Comparison of ENCODE assay signal across 23 cellular contexts in genomic region chr4:140839888-140840790, GRCh38.
DNase-seq lines count a peak whose midpoint lies in the region; ATAC-seq and TF ChIP-seq lines count a peak whose summit lies in the region.
"Had no signal": no experiment of that assay in that cellular context is flagged by ENCODE, and none has a peak within 500 bp of the region (broad histone marks: within the 10 kb centered on the region; RNA-seq: fewer than 3 reads in every experiment).

No MANE protein-coding gene starts in this region.

- H3K4me1 Mint-ChIP-seq in progenitor cell of endocrine pancreas (ENCODE audit: low read depth): peaks cover 8% of the 10 kb centered on the region
- H3K4me1 Mint-ChIP-seq in CD8-positive, alpha-beta memory T cell: no peaks in the 10 kb centered on the region

- CTCF ChIA-PET in AG04449 (lab: Yijun Ruan, JAX): interaction anchor here (0.9 to 1.6 kb wide), 5 partner anchors 10 to 510 kb away, joined by 3 to 5 read pairs (median 3); no protein-coding TSS in a partner anchor
- CTCF ChIA-PET in CD8-positive, alpha-beta memory T cell (lab: Charles Lee): no interaction called here

- H3K4me3 Mint-ChIP-seq in progenitor cell of endocrine pancreas (ENCODE audit: low read depth): no peak overlapping the region
- no peak overlapping the region for H3K4me3 Mint-ChIP-seq in CD8-positive, alpha-beta memory T cell
- H3K4me3 Mint-ChIP-seq: CD14-positive monocyte; T-helper 1 cell treated with Interleukin-12 subunit alpha and Interleukin-12 subunit beta and Interleukin-4 antibody, amounts not matched to agents 30 μg/mL and 1 μg/mL, for 36 hours had no signal

- H3K79me2 ChIP-seq in hepatocyte (no peaks in the 10 kb centered on the region), parathyroid adenoma (no peaks in the 10 kb centered on the region)

- H3K4me3 ChIP-seq in AG04449 (ENCODE audit: low read depth, low read length) (no peak overlapping the region), hepatocyte (no peak overlapping the region), parathyroid adenoma (ENCODE audit: low read depth, low read length) (no peak overlapping the region), tibial artery (no peak overlapping the region)
- no peak overlapping the region for H3K4me3 ChIP-seq in CD8-positive, alpha-beta memory T cell (ENCODE audit: low read length)
- H3K4me3 ChIP-seq: A549, skin epidermis, stomach, uterus had no signal

- H3K27me3 ChIP-seq in hepatocyte (no peaks in the 10 kb centered on the region), parathyroid adenoma (ENCODE audit: control insufficient read depth, insufficient read depth, low read length) (no peaks in the 10 kb centered on the region), tibial artery (no peaks in the 10 kb centered on the region)
- no peaks in the 10 kb centered on the region for H3K27me3 ChIP-seq in CD8-positive, alpha-beta memory T cell (ENCODE audit: insufficient read depth, low read length, poor library complexity, severe bottlenecking)
- H3K27me3 ChIP-seq: stomach, uterus had no signal

- H3K4me1 ChIP-seq in hepatocyte (ENCODE audit: insufficient read depth): peaks cover 14% of the 10 kb centered on the region
- no peaks in the 10 kb centered on the region for H3K4me1 ChIP-seq in parathyroid adenoma
- H3K4me1 ChIP-seq in tibial artery: peaks cover 0 to 9% (median 0%) of the 10 kb centered on the region in 4 donors
- H3K4me1 ChIP-seq in CD8-positive, alpha-beta memory T cell (ENCODE audit: insufficient read depth, low read length): no peaks in the 10 kb centered on the region
- H3K4me1 ChIP-seq: A549, uterus had no signal

- H3K9me2 ChIP-seq in hepatocyte (replicated peaks; ENCODE audit: insufficient read depth): no peaks in the 10 kb centered on the region

- H3K27ac ChIP-seq in hepatocyte: peak overlapping the region; percentile 65
- H3K27ac ChIP-seq in parathyroid adenoma: no peak overlapping the region
- H3K27ac ChIP-seq in tibial artery: no peak overlapping the region
- H3K27ac ChIP-seq in CD8-positive, alpha-beta memory T cell (ENCODE audit: low read depth, low read length): no peak overlapping the region
- H3K27ac ChIP-seq: A549, skin epidermis, uterus had no signal

- no peak for TF ChIP-seq CTCF in AG04449 (IDR thresholded peaks at IDR 0.05; ENCODE audit: insufficient read depth, low read length, missing control alignments)
- TF ChIP-seq CTCF in hepatocyte (IDR thresholded peaks at IDR 0.05; ENCODE audit: poor library complexity): no peak
- TF ChIP-seq CTCF in parathyroid adenoma (IDR thresholded peaks at IDR 0.05): no peak
- TF ChIP-seq CTCF in tibial artery (IDR thresholded peaks at IDR 0.05): no peak
- no peak for TF ChIP-seq CTCF in progenitor cell of endocrine pancreas (IDR thresholded peaks at IDR 0.05; ENCODE audit: unreplicated experiment)

- no peak overlapping the region for H3K9ac ChIP-seq in parathyroid adenoma

- no peak overlapping the region for H2AFZ ChIP-seq in hepatocyte
- H2AFZ ChIP-seq in parathyroid adenoma: peak overlapping the region; percentile 41

- intact Hi-C loops in tibial artery (cut with DNase I; ENCODE audit: low total_unique reads): no loop called here

- no peak for ATAC-seq in activated CD4-positive, CD25-positive, alpha-beta regulatory T cell treated with anti-CD3 and anti-CD28 coated beads, Interleukin-2, amount 50 U/mL, for 24 hours
- ATAC-seq: A549, HCT116 had no signal

- DNase-seq in AG04449 (ENCODE audit: low read depth, low spot score): peak; percentile 10
- DNase-seq in amniotic epithelial cell (ENCODE audit: low read depth): peak; percentile 35
- peak; percentile 37 for DNase-seq in hepatocyte (ENCODE audit: low spot score)
- DNase-seq in tibial artery: no peak
- DNase-seq in progenitor cell of endocrine pancreas (ENCODE audit: low spot score, unreplicated experiment): no peak
- no peak for DNase-seq in CD8-positive, alpha-beta memory T cell
- DNase-seq: activated CD8-positive, alpha-beta memory T cell treated with anti-CD3 and anti-CD28 coated beads, Interleukin-2, amount 50 U/mL, for 48 hours; activated gamma-delta T cell treated with Interleukin-2 at 50 U/mL for 16 hours; DMS 273 treated with DMSO at 0.1 percent for 48 hours; NCI-H1417; NCI-H69; OCI-M1; SIG-M5; stimulated activated CD4-positive, alpha-beta T cell treated with anti-CD3 and anti-CD28 coated beads, Interleukin-2, amount 100 ng/mL, for 48 hours; stomach; uterus had no signal

- 47% methylated on average over 4 of the region's 4 CpGs for WGBS in hepatocyte (ENCODE audit: low lambda C conversion rate, missing lambda C conversion rate)

- H3K27ac Mint-ChIP-seq in progenitor cell of endocrine pancreas: no peak overlapping the region
- H3K27ac Mint-ChIP-seq in CD8-positive, alpha-beta memory T cell: no peak overlapping the region
- H3K27ac Mint-ChIP-seq: CD14-positive monocyte; T-helper 1 cell treated with Interleukin-12 subunit alpha and Interleukin-12 subunit beta and Interleukin-4 antibody, amounts not matched to agents 30 μg/mL and 1 μg/mL, for 36 hours had no signal

- H3K36me3 Mint-ChIP-seq in progenitor cell of endocrine pancreas (ENCODE audit: insufficient read depth): no peaks in the 10 kb centered on the region
- H3K36me3 Mint-ChIP-seq in CD8-positive, alpha-beta memory T cell: no peaks in the 10 kb centered on the region

- POLR2A ChIA-PET in AG04449 (lab: Yijun Ruan, JAX): no interaction called here
- POLR2A ChIA-PET in CD8-positive, alpha-beta memory T cell (lab: Charles Lee): no interaction called here

- H3K9me3 ChIP-seq in hepatocyte (ENCODE audit: low read depth) (no peaks in the 10 kb centered on the region), parathyroid adenoma (ENCODE audit: control insufficient read depth, low read length) (no peaks in the 10 kb centered on the region), tibial artery (peaks cover 0 to 7% (median 0%) of the 10 kb centered on the region in 3 donors)
- H3K9me3 ChIP-seq in CD8-positive, alpha-beta memory T cell (ENCODE audit: low read length): no peaks in the 10 kb centered on the region
- H3K9me3 ChIP-seq: A549, uterus had no signal

- peak overlapping the region; percentile 3 for H3K4me2 ChIP-seq in hepatocyte
- no peak overlapping the region for H3K4me2 ChIP-seq in parathyroid adenoma (ENCODE audit: low read length)
- H3K4me2 ChIP-seq: A549 had no signal

- no peaks in the 10 kb centered on the region for H4K20me1 ChIP-seq in hepatocyte (ENCODE audit: insufficient read depth, poor library complexity, severe bottlenecking)

- no peaks in the 10 kb centered on the region for H3K36me3 ChIP-seq in hepatocyte (replicated peaks; ENCODE audit: insufficient read depth, low read depth)
- H3K36me3 ChIP-seq in parathyroid adenoma (ENCODE audit: control insufficient read depth, insufficient read depth, low read length): no peaks in the 10 kb centered on the region
- H3K36me3 ChIP-seq in tibial artery: no peaks in the 10 kb centered on the region
- no peaks in the 10 kb centered on the region for H3K36me3 ChIP-seq in CD8-positive, alpha-beta memory T cell (ENCODE audit: insufficient read depth, low read length)
- H3K36me3 ChIP-seq: stomach, uterus had no signal

- no peaks in the 10 kb centered on the region for H3K27me3 Mint-ChIP-seq in progenitor cell of endocrine pancreas
- H3K27me3 Mint-ChIP-seq in CD8-positive, alpha-beta memory T cell: peaks cover 0 to 3% of the 10 kb centered on the region in 2 donors

- peaks cover 9% of the 10 kb centered on the region for H3K9me3 Mint-ChIP-seq in progenitor cell of endocrine pancreas (ENCODE audit: low read depth)
- peaks cover 0 to 2% (median 0%) of the 10 kb centered on the region in 5 donors for H3K9me3 Mint-ChIP-seq in CD8-positive, alpha-beta memory T cell
- H3K9me3 Mint-ChIP-seq: T-helper 1 cell treated with Interleukin-12 subunit alpha and Interleukin-12 subunit beta and Interleukin-4 antibody, amounts not matched to agents 30 μg/mL and 1 μg/mL, for 36 hours had no signal

Comparison
In these comparisons a context has a peak if more than half of its experiments do, and no peak if none do; other contexts are left out.
1. DNase-seq: peak in AG04449 (single experiment), amniotic epithelial cell (single experiment) and hepatocyte (single experiment); none in tibial artery (0 of 2), progenitor cell of endocrine pancreas (single experiment) and CD8-positive, alpha-beta memory T cell (0 of 5).